ENCODE assay signal across 30 cellular contexts in the genomic region with DNA sequence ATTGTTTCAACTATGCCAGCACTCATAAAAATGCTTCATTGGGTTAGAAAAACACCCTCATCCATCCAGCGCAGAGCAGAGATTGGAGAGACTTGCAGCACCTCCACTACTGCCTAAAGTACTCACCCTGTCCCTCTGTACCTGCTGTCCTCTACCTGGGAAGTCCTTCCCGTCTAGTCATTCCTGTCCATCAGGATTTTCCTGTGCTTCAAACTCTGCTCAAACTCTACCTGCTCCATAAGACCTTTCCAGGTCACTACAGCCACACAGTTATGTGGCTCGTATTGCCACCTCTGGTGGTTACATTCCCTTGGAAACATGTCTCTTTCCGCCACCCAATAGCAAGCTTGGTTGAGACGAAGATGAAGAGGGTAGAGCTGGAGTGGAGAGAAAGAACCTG.
"Had no signal": no experiment of that assay in that cellular context is flagged by ENCODE, and none has a peak within 500 bp of the region (broad histone marks: within the 10 kb centered on the region; RNA-seq: fewer than 3 reads in every experiment).

No MANE protein-coding gene starts in this region.

- H3K27me3 ChIP-seq: adrenal gland, body of pancreas had no signal

- ATAC-seq: activated CD8-positive, alpha-beta memory T cell treated with anti-CD3 and anti-CD28 coated beads, Interleukin-2, amount 10 ng/mL, durations not matched to agents 7 days and 5 days; activated CD8-positive, alpha-beta T cell treated with anti-CD3 and anti-CD28 coated beads, Interleukin-2, amount 10 ng/mL, durations not matched to agents 7 days and 5 days; activated naive CD8-positive, alpha-beta T cell treated with anti-CD3 and anti-CD28 coated beads, Interleukin-2, amount 50 U/mL, for 24 hours; body of pancreas; effector memory CD8-positive, alpha-beta T cell; WTC11 had no signal

- H3K4me3 ChIP-seq: adrenal gland, body of pancreas had no signal

- H3K4me1 ChIP-seq: adrenal gland had no signal

- H3K27ac Mint-ChIP-seq: activated CD4-positive, alpha-beta memory T cell treated with anti-CD3 and anti-CD28 coated beads for 36 hours; activated CD8-positive, alpha-beta memory T cell treated with anti-CD3 and anti-CD28 coated beads, Interleukin-2, amount 10 ng/mL, durations not matched to agents 7 days and 5 days; activated CD8-positive, alpha-beta T cell treated with anti-CD3 and anti-CD28 coated beads, Interleukin-2, amount 10 ng/mL, durations not matched to agents 7 days and 5 days; activated naive CD4-positive, alpha-beta T cell treated with anti-CD3 and anti-CD28 coated beads for 36 hours; activated naive CD4-positive, alpha-beta T cell treated with anti-CD3 and anti-CD28 coated beads, Interleukin-2, amount 50 U/mL, for 24 hours; activated naive CD8-positive, alpha-beta T cell treated with anti-CD3 and anti-CD28 coated beads for 36 hours; activated naive CD8-positive, alpha-beta T cell treated with anti-CD3 and anti-CD28 coated beads, Interleukin-2, amount 50 U/mL, for 24 hours; activated T-helper 1 cell treated with anti-CD3 and anti-CD28 coated beads, Interleukin-12 subunit alpha, Interleukin-12 subunit beta, Interleukin-2, Interleukin-4 antibody, amounts not matched to agents 30 ng/mL and 10 ng/mL and 1 ng/mL, durations not matched to agents 14 hours and 24 hours and 36 hours; activated T-helper 2 cell treated with anti-CD3 and anti-CD28 coated beads, Interferon-gamma antibody, Interleukin-2, Interleukin-4, amounts not matched to agents 10 μg/mL and 5 μg/mL and 100 μg/mL, durations not matched to agents 14 hours and 24 hours and 36 hours; effector memory CD8-positive, alpha-beta T cell; WTC11 had no signal

- DNase-seq: activated CD4-positive, alpha-beta memory T cell treated with anti-CD3 and anti-CD28 coated beads for 36 hours; activated CD4-positive, alpha-beta T cell treated with anti-CD3 and anti-CD28 coated beads for 1 hour; activated CD4-positive, alpha-beta T cell treated with anti-CD3 and anti-CD28 coated beads for 48 hours; activated CD8-positive, alpha-beta memory T cell treated with anti-CD3 and anti-CD28 coated beads, Interleukin-2, amount 10 ng/mL, durations not matched to agents 7 days and 5 days; activated CD8-positive, alpha-beta memory T cell treated with anti-CD3 and anti-CD28 coated beads, Interleukin-2, amount 50 U/mL, for 4 hours; activated CD8-positive, alpha-beta T cell treated with anti-CD3 and anti-CD28 coated beads, Interleukin-2, amount 10 ng/mL, durations not matched to agents 7 days and 5 days; activated effector memory CD4-positive, alpha-beta T cell treated with anti-CD3 and anti-CD28 coated beads, Interleukin-2, amount 50 U/mL, for 16 hours; activated naive CD4-positive, alpha-beta T cell treated with anti-CD3 and anti-CD28 coated beads for 36 hours; activated naive CD8-positive, alpha-beta T cell treated with anti-CD3 and anti-CD28 coated beads for 36 hours; activated naive CD8-positive, alpha-beta T cell treated with anti-CD3 and anti-CD28 coated beads, Interleukin-2, amount 50 U/mL, for 24 hours; activated T-cell treated with anti-CD3 and anti-CD28 coated beads, Interleukin-2, amount 50 U/mL, for 1 hour; activated T-cell treated with anti-CD3 and anti-CD28 coated beads, Interleukin-2, amount 50 U/mL, for 48 hours; adrenal gland; amygdala; aorta; body of pancreas; caudate nucleus; cortex of kidney; dermis blood vessel endothelial cell; effector CD4-positive, alpha-beta T cell; effector memory CD8-positive, alpha-beta T cell; foreskin fibroblast; head of caudate nucleus; T-helper 1 cell; T-helper 2 cell had no signal

- H3K9me3 Mint-ChIP-seq: activated CD4-positive, alpha-beta memory T cell treated with anti-CD3 and anti-CD28 coated beads for 36 hours; activated naive CD4-positive, alpha-beta T cell treated with anti-CD3 and anti-CD28 coated beads for 36 hours; activated naive CD4-positive, alpha-beta T cell treated with anti-CD3 and anti-CD28 coated beads, Interleukin-2, amount 50 U/mL, for 24 hours; activated naive CD8-positive, alpha-beta T cell treated with anti-CD3 and anti-CD28 coated beads for 36 hours; activated naive CD8-positive, alpha-beta T cell treated with anti-CD3 and anti-CD28 coated beads, Interleukin-2, amount 50 U/mL, for 24 hours; activated T-helper 1 cell treated with anti-CD3 and anti-CD28 coated beads, Interleukin-12 subunit alpha, Interleukin-12 subunit beta, Interleukin-2, Interleukin-4 antibody, amounts not matched to agents 30 ng/mL and 10 ng/mL and 1 ng/mL, durations not matched to agents 14 hours and 24 hours and 36 hours; activated T-helper 2 cell treated with anti-CD3 and anti-CD28 coated beads, Interferon-gamma antibody, Interleukin-2, Interleukin-4, amounts not matched to agents 10 μg/mL and 5 μg/mL and 100 μg/mL, durations not matched to agents 14 hours and 24 hours and 36 hours; effector memory CD8-positive, alpha-beta T cell; WTC11 had no signal

- H3K36me3 Mint-ChIP-seq: activated CD8-positive, alpha-beta memory T cell treated with anti-CD3 and anti-CD28 coated beads, Interleukin-2, amount 10 ng/mL, durations not matched to agents 7 days and 5 days; WTC11 had no signal

- H3K9me3 ChIP-seq: adrenal gland, body of pancreas had no signal

- H3K27me3 Mint-ChIP-seq: activated CD4-positive, alpha-beta memory T cell treated with anti-CD3 and anti-CD28 coated beads for 36 hours; activated CD8-positive, alpha-beta memory T cell treated with anti-CD3 and anti-CD28 coated beads, Interleukin-2, amount 10 ng/mL, durations not matched to agents 7 days and 5 days; activated naive CD4-positive, alpha-beta T cell treated with anti-CD3 and anti-CD28 coated beads, Interleukin-2, amount 50 U/mL, for 24 hours; activated naive CD8-positive, alpha-beta T cell treated with anti-CD3 and anti-CD28 coated beads for 36 hours; activated naive CD8-positive, alpha-beta T cell treated with anti-CD3 and anti-CD28 coated beads, Interleukin-2, amount 50 U/mL, for 24 hours had no signal

- H3K27ac ChIP-seq: adrenal gland, body of pancreas, epithelial cell of prostate had no signal

- H3K4me3 Mint-ChIP-seq: activated CD4-positive, alpha-beta memory T cell treated with anti-CD3 and anti-CD28 coated beads for 36 hours; activated CD8-positive, alpha-beta memory T cell treated with anti-CD3 and anti-CD28 coated beads, Interleukin-2, amount 10 ng/mL, durations not matched to agents 7 days and 5 days; activated CD8-positive, alpha-beta T cell treated with anti-CD3 and anti-CD28 coated beads, Interleukin-2, amount 10 ng/mL, durations not matched to agents 7 days and 5 days; activated naive CD4-positive, alpha-beta T cell treated with anti-CD3 and anti-CD28 coated beads for 36 hours; activated naive CD4-positive, alpha-beta T cell treated with anti-CD3 and anti-CD28 coated beads, Interleukin-2, amount 50 U/mL, for 24 hours; activated naive CD8-positive, alpha-beta T cell treated with anti-CD3 and anti-CD28 coated beads for 36 hours; activated naive CD8-positive, alpha-beta T cell treated with anti-CD3 and anti-CD28 coated beads, Interleukin-2, amount 50 U/mL, for 24 hours; activated T-helper 1 cell treated with anti-CD3 and anti-CD28 coated beads, Interleukin-12 subunit alpha, Interleukin-12 subunit beta, Interleukin-2, Interleukin-4 antibody, amounts not matched to agents 30 ng/mL and 10 ng/mL and 1 ng/mL, durations not matched to agents 14 hours and 24 hours and 36 hours; effector memory CD8-positive, alpha-beta T cell; WTC11 had no signal

- H3K4me1 Mint-ChIP-seq: activated CD8-positive, alpha-beta memory T cell treated with anti-CD3 and anti-CD28 coated beads, Interleukin-2, amount 10 ng/mL, durations not matched to agents 7 days and 5 days; activated naive CD4-positive, alpha-beta T cell treated with anti-CD3 and anti-CD28 coated beads, Interleukin-2, amount 50 U/mL, for 24 hours; activated naive CD8-positive, alpha-beta T cell treated with anti-CD3 and anti-CD28 coated beads for 36 hours; activated naive CD8-positive, alpha-beta T cell treated with anti-CD3 and anti-CD28 coated beads, Interleukin-2, amount 50 U/mL, for 24 hours had no signal

- H3K36me3 ChIP-seq: adrenal gland had no signal
